In the genomic region with DNA sequence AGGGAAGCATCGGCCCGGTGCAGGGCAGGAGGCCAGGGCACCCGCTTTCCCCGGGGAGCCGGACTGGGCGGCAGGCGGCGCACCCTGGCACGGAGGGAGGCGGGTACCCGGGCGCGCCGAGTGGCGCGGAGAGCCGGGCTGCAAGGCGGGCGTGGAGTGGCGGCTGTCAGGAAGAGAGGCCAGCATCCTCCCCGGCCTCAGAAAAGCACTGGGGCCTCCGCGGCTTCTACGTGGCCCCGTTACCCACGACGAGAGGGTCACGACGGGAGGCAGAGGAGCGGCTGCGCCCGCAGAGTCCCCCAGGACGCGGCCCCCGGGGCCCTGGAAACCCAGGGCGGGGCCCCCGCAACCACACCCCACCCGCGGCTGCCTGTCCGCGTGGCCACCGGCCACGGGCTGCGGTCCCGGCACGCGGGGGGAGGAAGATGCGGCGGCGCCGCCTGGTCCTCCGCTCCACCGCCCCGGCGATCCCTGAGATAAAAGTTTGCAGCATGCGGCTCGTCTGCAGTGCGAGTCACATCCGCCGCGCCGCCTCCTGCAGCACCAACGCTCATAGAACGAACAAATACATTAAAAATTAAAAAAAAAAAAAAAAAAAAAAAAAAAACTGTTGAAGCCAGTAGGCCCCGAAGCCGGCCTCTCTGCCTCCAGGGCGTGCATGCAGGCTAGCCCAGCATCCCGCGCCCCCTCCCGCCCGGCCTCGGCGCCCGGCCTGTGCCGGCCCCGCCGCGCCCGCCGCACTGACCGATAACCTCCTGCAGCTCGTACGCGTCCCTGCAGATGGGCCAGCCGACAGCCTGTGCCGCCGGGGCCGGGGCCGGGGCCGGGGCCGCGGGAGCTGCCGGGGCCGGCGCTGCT, we compare ENCODE assay signal across 8 cellular contexts. TPM values are rescaled to one million over a fixed set of nuclear protein-coding genes. Genes with fewer than 3 reads are reported as not detected.
DNase-seq lines count a peak whose midpoint lies in the region; ATAC-seq and TF ChIP-seq lines count a peak whose summit lies in the region.

No MANE protein-coding gene starts in this region.

- H3K9me3 Mint-ChIP-seq in CD4-positive, alpha-beta memory T cell = no peaks in the 10 kb centered on the region

- H3K27ac ChIP-seq in CD4-positive, alpha-beta memory T cell (ENCODE audit: low read depth, low read length) = peak overlapping the region; percentile 66

- H3K36me3 ChIP-seq in CD4-positive, alpha-beta memory T cell (ENCODE audit: insufficient read depth, low read length) = no peaks in the 10 kb centered on the region

- peak overlapping the region; percentile 58 to 66 for H3K4me3 ChIP-seq in CD4-positive, alpha-beta memory T cell (ENCODE audit: low read length in 2 of 2)

- H3K9me3 ChIP-seq in CD4-positive, alpha-beta memory T cell (ENCODE audit: control insufficient read depth in 1 of 2, low read length in 2 of 2) = no peaks in the 10 kb centered on the region

- peaks cover 26 to 53% (median 32%) of the 10 kb centered on the region in 4 donors for H3K4me1 Mint-ChIP-seq in CD4-positive, alpha-beta memory T cell

- H3K4me1 ChIP-seq in CD4-positive, alpha-beta memory T cell (ENCODE audit: insufficient read depth, low read length) = peaks cover 49% of the 10 kb centered on the region

- H3K27me3 Mint-ChIP-seq in CD4-positive, alpha-beta memory T cell = no peaks in the 10 kb centered on the region

- CTCF ChIA-PET in CD4-positive, alpha-beta memory T cell (lab: Charles Lee; ENCODE audit: partially characterized antibody) = interaction anchor here (1.8 to 1.9 kb wide), 2 partner anchors 16 to 91 kb away, joined by 4 to 8 read pairs; no protein-coding TSS in a partner anchor

- H3K36me3 Mint-ChIP-seq in CD4-positive, alpha-beta memory T cell = peaks cover 0 to 10% of the 10 kb centered on the region in 2 donors

- H3K27ac Mint-ChIP-seq in CD4-positive, alpha-beta memory T cell = peak overlapping the region; percentile 89 to 96 (median 96)

- DNase-seq in CD4-positive, alpha-beta memory T cell = peak; percentile 86 to 95 (median 88)
- peak; percentile 79 for DNase-seq in activated naive CD4-positive, alpha-beta T cell treated with Interleukin-2 at 50 U/mL for 16 hours
- DNase-seq in germinal center (ENCODE audit: low spot score) (peak; percentile 72), nucleus accumbens (lab: John Stamatoyannopoulos, UW) (peak in 54 of 56 donors; percentile 16 to 90 (median 68)), superior temporal gyrus (ENCODE audit: extremely low spot score) (peak; percentile 77)

- H3K4me3 Mint-ChIP-seq in CD4-positive, alpha-beta memory T cell = peak overlapping the region; percentile 91 to 94 (median 93)

- H3K27me3 ChIP-seq in CD4-positive, alpha-beta memory T cell (ENCODE audit: insufficient read depth, low read length) = no peaks in the 10 kb centered on the region

- POLR2A ChIA-PET in CD4-positive, alpha-beta memory T cell (lab: Charles Lee; ENCODE audit: partially characterized antibody) = interaction anchor here (0.8 to 2.2 kb wide), 6 partner anchors 35 to 101 kb away, joined by 3 to 7 read pairs (median 4); no protein-coding TSS in a partner anchor

- ATAC-seq in GM19395 (IDR thresholded peaks at IDR 0.05; ENCODE audit: unreplicated experiment) (peak; percentile 67), HG03520 (IDR thresholded peaks at IDR 0.05; ENCODE audit: unreplicated experiment) (peak; percentile 61)

- intact Hi-C loops in CD4-positive, alpha-beta memory T cell (cut with micrococcal nuclease) = loop anchor here (1.0 to 10.0 kb wide), 5 partner anchors 53 to 648 kb away; a partner anchor contains a TSS

- peak; percentile 31 for TF ChIP-seq POLR2A in Raji (IDR thresholded peaks at IDR 0.05; ENCODE audit: insufficient read depth, low read depth, low read length)

RNA-seq across cellular contexts. Expression of a gene that starts 0.7 kb away (rescaled TPM):
- total RNA-seq in CD4-positive, alpha-beta memory T cell = 10 to 100 TPM; 25.9 to 27.3 TPM
- 10 to 100 TPM in 1 of 2 donors, 1 to 10 TPM in 1; 4.9 to 10.6 TPM for polyA plus RNA-seq in CD4-positive, alpha-beta memory T cell

Comparison
In these comparisons a context has a peak if more than half of its experiments do, and no peak if none do; other contexts are left out.
1. Peak in every context shown above with its lines: DNase-seq, ATAC-seq, H3K4me3 ChIP-seq and H3K27ac ChIP-seq.